In genomic region chr20:63441136-63441776, GRCh38 we compare ENCODE assay signal across 9 cellular contexts. TPM values are rescaled to one million over a fixed set of nuclear protein-coding genes. Genes with fewer than 3 reads are reported as not detected.
A peak's percentile ranks its signal among the peaks of the same experiment; 100 is the strongest.
DNase-seq lines count a peak whose midpoint lies in the region; ATAC-seq and FAIRE-seq lines count a peak whose summit lies in the region.
"Had no signal": no experiment of that assay in that cellular context is flagged by ENCODE, and none has a peak within 500 bp of the region (broad histone marks: within the 10 kb centered on the region; RNA-seq: fewer than 3 reads in every experiment).

No MANE protein-coding gene starts in this region.

- no peaks in the 10 kb centered on the region for H3K36me3 Mint-ChIP-seq in T-cell
- peaks cover 3% of the 10 kb centered on the region for H3K36me3 Mint-ChIP-seq in activated naive CD8-positive, alpha-beta T cell treated with anti-CD3 and anti-CD28 coated beads, Interleukin-2, amount 10 ng/mL, durations not matched to agents 7 days and 5 days
- no peaks in the 10 kb centered on the region for H3K36me3 Mint-ChIP-seq in stimulated activated naive B cell treated with anti-CD40 and anti-IgM and Interleukin-4, amounts not matched to agents 10 μg/mL and 1 μg/mL and 100 μg/mL, for 72 hours

- peak overlapping the region in 2 of 3 donors; percentile 17 to 71 for H3K4me3 Mint-ChIP-seq in T-cell
- peak overlapping the region; percentile 61 for H3K4me3 Mint-ChIP-seq in activated naive CD8-positive, alpha-beta T cell treated with anti-CD3 and anti-CD28 coated beads, Interleukin-2, amount 10 ng/mL, durations not matched to agents 7 days and 5 days
- peak overlapping the region; percentile 41 to 53 for H3K4me3 Mint-ChIP-seq in stimulated activated naive B cell treated with anti-CD40 and anti-IgM and Interleukin-4, amounts not matched to agents 10 μg/mL and 1 μg/mL and 100 μg/mL, for 72 hours

- peaks cover 3 to 11% of the 10 kb centered on the region in 2 donors for H3K27me3 Mint-ChIP-seq in T-cell
- peaks cover 8% of the 10 kb centered on the region for H3K27me3 Mint-ChIP-seq in activated naive CD8-positive, alpha-beta T cell treated with anti-CD3 and anti-CD28 coated beads, Interleukin-2, amount 10 ng/mL, durations not matched to agents 7 days and 5 days
- H3K27me3 Mint-ChIP-seq in stimulated activated naive B cell treated with anti-CD40 and anti-IgM and Interleukin-4, amounts not matched to agents 10 μg/mL and 1 μg/mL and 100 μg/mL, for 72 hours = peaks cover 28 to 49% of the 10 kb centered on the region in 2 donors

- peak; percentile 72 to 77 (median 76) for ATAC-seq in T-cell (replicated peaks in 1 of 4)
- peak; percentile 72 for ATAC-seq in activated naive CD8-positive, alpha-beta T cell treated with anti-CD3 and anti-CD28 coated beads, Interleukin-2, amount 10 ng/mL, durations not matched to agents 7 days and 5 days (ENCODE audit: low read depth)
- peak; percentile 86 to 87 for ATAC-seq in stimulated activated naive B cell treated with anti-CD40 and anti-IgM and Interleukin-4, amounts not matched to agents 10 μg/mL and 1 μg/mL and 100 μg/mL, for 72 hours (replicated peaks)

- H3K27ac Mint-ChIP-seq in T-cell = peak overlapping the region; percentile 78 to 89
- H3K27ac Mint-ChIP-seq in activated naive CD8-positive, alpha-beta T cell treated with anti-CD3 and anti-CD28 coated beads, Interleukin-2, amount 10 ng/mL, durations not matched to agents 7 days and 5 days = peak overlapping the region; percentile 47
- peak overlapping the region; percentile 72 for H3K27ac Mint-ChIP-seq in stimulated activated naive B cell treated with anti-CD40 and anti-IgM and Interleukin-4, amounts not matched to agents 10 μg/mL and 1 μg/mL and 100 μg/mL, for 72 hours

- H3K4me1 Mint-ChIP-seq in T-cell = peaks cover 13 to 15% (median 14%) of the 10 kb centered on the region in 3 donors
- H3K4me1 Mint-ChIP-seq in activated naive CD8-positive, alpha-beta T cell treated with anti-CD3 and anti-CD28 coated beads, Interleukin-2, amount 10 ng/mL, durations not matched to agents 7 days and 5 days = peaks cover 12% of the 10 kb centered on the region
- peaks cover 21 to 23% of the 10 kb centered on the region in 2 donors for H3K4me1 Mint-ChIP-seq in stimulated activated naive B cell treated with anti-CD40 and anti-IgM and Interleukin-4, amounts not matched to agents 10 μg/mL and 1 μg/mL and 100 μg/mL, for 72 hours

- peak; percentile 18 for DNase-seq in activated naive CD4-positive, alpha-beta T cell treated with Interleukin-2 at 50 U/mL for 16 hours
- no peak for DNase-seq in activated naive CD4-positive, alpha-beta T cell treated with anti-CD3 and anti-CD28 coated beads, Interleukin-2, amount 50 U/mL, for 16 hours
- DNase-seq in T-cell (peak in 24 of 34 experiments; percentile 10 to 46 (median 20)), EL (no peak), RCC 7860 (ENCODE audit: low spot score) (no peak), DMS53 treated with DMSO at 0.1 percent for 48 hours (lab: John Stamatoyannopoulos, UW; ENCODE audit: unreplicated experiment) (no peak)
- DNase-seq in activated naive CD8-positive, alpha-beta T cell treated with anti-CD3 and anti-CD28 coated beads, Interleukin-2, amount 10 ng/mL, durations not matched to agents 7 days and 5 days = peak; percentile 63
- DNase-seq in stimulated activated naive B cell treated with anti-CD40 and anti-IgM and Interleukin-4, amounts not matched to agents 10 μg/mL and 1 μg/mL and 100 μg/mL, for 72 hours = peak; percentile 63

- H3K9me3 Mint-ChIP-seq in T-cell = peaks cover 0 to 4% (median 0%) of the 10 kb centered on the region in 3 donors
- H3K9me3 Mint-ChIP-seq in activated naive CD8-positive, alpha-beta T cell treated with anti-CD3 and anti-CD28 coated beads, Interleukin-2, amount 10 ng/mL, durations not matched to agents 7 days and 5 days = peaks cover 11% of the 10 kb centered on the region
- peaks cover 9% of the 10 kb centered on the region in 2 donors for H3K9me3 Mint-ChIP-seq in stimulated activated naive B cell treated with anti-CD40 and anti-IgM and Interleukin-4, amounts not matched to agents 10 μg/mL and 1 μg/mL and 100 μg/mL, for 72 hours

- no peak for FAIRE-seq in RCC 7860 (lab: Jason Lieb, UNC)

- CTCF ChIA-PET in T-cell (lab: Charles Lee) = no interaction called here

- POLR2A ChIA-PET in T-cell (lab: Charles Lee) = no interaction called here
- POLR2A ChIA-PET in activated naive CD8-positive, alpha-beta T cell treated with anti-CD3 and anti-CD28 coated beads, Interleukin-2, amount 10 ng/mL, durations not matched to agents 7 days and 5 days (lab: Charles Lee) = interaction anchor here (1.0 to 2.4 kb wide), 3 partner anchors 80 to 515 kb away, joined by 3 to 11 read pairs (median 5); partner anchors contain the start of genes PPDPF, PTK6 and UCKL1

RNA-seq across cellular contexts. Expression of gene KCNQ2, which starts 31.2 kb away (rescaled TPM):
- total RNA-seq in T-cell = under 1 TPM; 0.19 to 0.49 (median 0.32) TPM
- total RNA-seq in activated naive CD8-positive, alpha-beta T cell treated with anti-CD3 and anti-CD28 coated beads, Interleukin-2, amount 10 ng/mL, durations not matched to agents 7 days and 5 days = under 1 TPM; 0.19 to 0.37 TPM
- total RNA-seq: renal cortical epithelial cell had no signal

RNA-seq across cellular contexts. Expression of gene EEF1A2, which starts 57.6 kb away (rescaled TPM):
- 1 to 10 TPM in 3 of 5 donors, under 1 TPM in 2; 0.50 to 3.1 (median 1.1) TPM for total RNA-seq in T-cell
- under 1 TPM in 1 of 2 experiments, not detected in 1; 0.26 TPM for total RNA-seq in activated naive CD8-positive, alpha-beta T cell treated with anti-CD3 and anti-CD28 coated beads, Interleukin-2, amount 10 ng/mL, durations not matched to agents 7 days and 5 days

Comparison
In these comparisons a context has a peak if more than half of its experiments do, and no peak if none do; other contexts are left out.
1. DNase-seq: peak in activated naive CD4-positive, alpha-beta T cell treated with Interleukin-2 at 50 U/mL for 16 hours (single experiment), T-cell (24 of 34), activated naive CD8-positive, alpha-beta T cell treated with anti-CD3 and anti-CD28 coated beads, Interleukin-2, amount 10 ng/mL, durations not matched to agents 7 days and 5 days (single experiment) and stimulated activated naive B cell treated with anti-CD40 and anti-IgM and Interleukin-4, amounts not matched to agents 10 μg/mL and 1 μg/mL and 100 μg/mL, for 72 hours (single experiment); none in activated naive CD4-positive, alpha-beta T cell treated with anti-CD3 and anti-CD28 coated beads, Interleukin-2, amount 50 U/mL, for 16 hours (single experiment), EL (single experiment), RCC 7860 (single experiment) and DMS53 treated with DMSO at 0.1 percent for 48 hours (single experiment).
2. Peak in every context shown above with its lines, with median percentiles within 50 percentile points of each other: ATAC-seq, H3K27ac Mint-ChIP-seq and H3K4me3 Mint-ChIP-seq.